ENCODE assay signal across 1 cellular context in the genomic region with DNA sequence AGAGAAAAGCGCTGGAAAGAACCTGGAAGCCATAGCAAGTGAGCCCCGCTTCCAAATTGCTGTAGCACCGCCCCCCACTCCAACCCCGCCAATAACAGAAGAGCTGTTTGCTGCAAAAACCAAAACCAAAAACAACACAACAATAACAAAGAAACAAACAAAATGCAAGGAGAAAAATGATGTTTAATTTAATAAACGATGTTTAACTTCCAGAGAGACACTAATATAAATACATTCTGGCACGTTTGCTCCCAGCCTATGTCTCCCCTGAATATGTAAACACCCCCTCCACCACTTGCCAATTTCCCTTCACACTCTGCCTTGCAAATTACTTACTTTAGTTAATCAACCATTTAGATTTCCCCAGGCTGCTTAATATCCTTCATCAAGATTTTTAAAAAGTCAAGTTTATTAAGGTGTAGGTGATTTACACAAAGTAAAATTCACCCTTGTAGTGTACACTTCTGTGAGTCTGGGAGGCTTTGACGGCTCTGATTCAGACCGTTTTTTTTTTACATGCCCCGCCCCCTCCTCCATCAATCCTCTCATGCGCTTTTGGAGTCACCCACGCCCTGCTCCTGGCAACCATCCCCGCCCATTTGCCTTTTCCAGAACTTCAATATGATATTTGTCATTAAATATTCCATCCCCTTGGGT.
TF ChIP-seq lines count a peak whose summit lies in the region.

No MANE protein-coding gene starts in this region.

TF ChIP-seq in GM12878, 131 proteins besides CTCF, POLR2A, EP300 and RAD21:
- TF ChIP-seq ZNF384 (IDR thresholded peaks at IDR 0.05; ENCODE audit: borderline replicate concordance, low read depth, low read length) = peak; percentile 60; the same call in 1 of the 2 replicates
- no peak for TF ChIP-seq ZNF207 (IDR thresholded peaks at IDR 0.05; ENCODE audit: borderline replicate concordance)
